Comparison of ENCODE assay signal across 13 cellular contexts in the genomic region with DNA sequence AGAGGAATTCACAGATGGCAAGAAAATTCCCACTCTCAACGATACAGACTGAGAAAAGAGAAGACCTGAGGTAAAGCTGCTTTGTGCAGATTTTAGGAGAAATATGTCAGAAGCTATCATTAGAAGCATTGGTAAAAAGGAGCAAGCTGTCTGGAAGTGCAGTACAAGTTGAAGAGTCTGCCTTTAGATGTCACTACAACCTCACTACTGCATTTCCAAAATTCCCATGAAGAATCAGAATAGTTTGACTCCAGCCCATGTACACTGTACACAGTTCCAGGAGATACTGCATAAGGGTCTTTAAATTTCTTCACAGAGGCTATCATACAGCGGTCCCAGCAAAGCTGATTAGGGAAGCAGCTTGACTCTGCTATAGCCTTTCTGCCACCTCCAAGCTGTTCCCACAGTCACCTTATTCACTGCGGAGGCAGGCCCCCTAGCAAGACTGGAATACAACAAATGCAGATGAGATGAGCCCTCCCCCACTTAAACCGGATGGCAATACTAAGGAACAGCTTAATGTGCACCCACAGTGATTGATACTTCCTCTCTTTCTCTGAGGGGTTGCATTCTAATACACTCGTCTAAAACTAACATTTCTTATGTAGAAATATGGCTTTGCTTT.
DNase-seq lines count a peak whose midpoint lies in the region; ATAC-seq and TF ChIP-seq lines count a peak whose summit lies in the region.
"Had no signal": no experiment of that assay in that cellular context is flagged by ENCODE, and none has a peak within 500 bp of the region (broad histone marks: within the 10 kb centered on the region; RNA-seq: fewer than 3 reads in every experiment).

No MANE protein-coding gene starts in this region.

- DNase-seq in A673 (ENCODE audit: low spot score) (no peak), GM23338 (ENCODE audit: low spot score) (peak; percentile 40), OCI-M1 (lab: John Stamatoyannopoulos, UW) (peak; percentile 27), kidney epithelial cell (ENCODE audit: low read depth) (no peak), GM13976 (ENCODE audit: low spot score) (no peak), OCI-LY7 (ENCODE audit: low spot score) (no peak)
- DNase-seq in activated CD4-positive, alpha-beta T cell treated with anti-CD3 and anti-CD28 coated beads for 4 hours: no peak
- DNase-seq: activated CD4-positive, alpha-beta T cell treated with anti-CD3 and anti-CD28 coated beads for 36 hours; activated effector memory CD4-positive, alpha-beta T cell treated with Interleukin-2 at 50 U/mL for 16 hours; NCI-H2029 treated with DMSO at 0.1 percent for 48 hours had no signal

- TF ChIP-seq CTCF in A673 (conservative IDR thresholded peaks at IDR 0.05; ENCODE audit: low read depth, low read length) (0 out of 2 replicates have a peak, but pooled peaks have one; percentile 20), GM23338 (conservative IDR thresholded peaks at IDR 0.05; ENCODE audit: low read depth in 2 of 2) (peak; percentile 45 to 49), kidney epithelial cell (IDR thresholded peaks at IDR 0.05; ENCODE audit: insufficient read depth, low read length, poor library complexity, severe bottlenecking) (peak; percentile 15), GM13976 (IDR thresholded peaks at IDR 0.05; ENCODE audit: borderline replicate concordance, control extremely low read depth, extremely low read depth, insufficient read depth, missing control alignments) (no peak), OCI-LY7 (conservative IDR thresholded peaks at IDR 0.05; ENCODE audit: low read length) (no peak)

- no peak overlapping the region for H3K4me3 ChIP-seq in A673 (ENCODE audit: low read depth, low read length, poor library complexity, severe bottlenecking)
- no peak overlapping the region for H3K4me3 ChIP-seq in GM23338
- H3K4me3 ChIP-seq in kidney epithelial cell (ENCODE audit: low read depth, low read length): no peak overlapping the region
- no peak overlapping the region for H3K4me3 ChIP-seq in OCI-LY7 (ENCODE audit: low read depth, low read length, poor library complexity, severe bottlenecking)
- H3K4me3 ChIP-seq: vagina had no signal

- no peaks in the 10 kb centered on the region for H4K20me1 ChIP-seq in GM23338 (replicated peaks; ENCODE audit: insufficient read depth)
- no peaks in the 10 kb centered on the region; the same call in 1 of the 2 replicates for H4K20me1 ChIP-seq in OCI-LY7 (ENCODE audit: insufficient read depth, low read length)

- H3K9me3 Mint-ChIP-seq in GM23338: no peaks in the 10 kb centered on the region

- CTCF ChIA-PET in A673 (lab: Charles Lee): interaction anchor here (1.8 kb wide), 1 partner anchor 1560 kb away, joined by 4 read pairs; no protein-coding TSS in a partner anchor
- CTCF ChIA-PET in OCI-LY7 (lab: Charles Lee; ENCODE audit: unreplicated experiment): no interaction called here

- H3K4me1 ChIP-seq in A673 (ENCODE audit: insufficient read depth, low read length, poor library complexity, severe bottlenecking) (no peaks in the 10 kb centered on the region), GM23338 (ENCODE audit: insufficient read depth) (peaks cover 35% of the 10 kb centered on the region), OCI-LY7 (ENCODE audit: insufficient read depth, low read length, poor library complexity, severe bottlenecking) (no peaks in the 10 kb centered on the region)
- H3K4me1 ChIP-seq: vagina had no signal

- H3K4me3 Mint-ChIP-seq in GM23338: no peak overlapping the region
- H3K4me3 Mint-ChIP-seq: activated CD4-positive, alpha-beta T cell treated with anti-CD3 and anti-CD28 coated beads for 36 hours had no signal

- H3K27ac ChIP-seq in A673 (ENCODE audit: low read depth, low read length, poor library complexity, severe bottlenecking): no peak overlapping the region
- H3K27ac ChIP-seq in GM23338 (ENCODE audit: low read depth): no peak overlapping the region
- H3K27ac ChIP-seq in OCI-LY7 (ENCODE audit: low read depth, low read length, poor library complexity, severe bottlenecking): no peak overlapping the region
- H3K27ac ChIP-seq: vagina had no signal

- H3F3A ChIP-seq in GM23338 (replicated peaks; ENCODE audit: low read depth): no peaks in the 10 kb centered on the region

- H3K9me2 ChIP-seq in GM23338 (ENCODE audit: insufficient read depth) (no peaks in the 10 kb centered on the region), OCI-LY7 (ENCODE audit: insufficient read depth, low read length) (no peaks in the 10 kb centered on the region)

- H3K9me3 ChIP-seq in A673 (ENCODE audit: low read depth, low read length, poor library complexity, severe bottlenecking) (peaks cover 2% of the 10 kb centered on the region), OCI-LY7 (ENCODE audit: low read length) (no peaks in the 10 kb centered on the region)
- H3K9me3 ChIP-seq: vagina had no signal

- H3K27me3 Mint-ChIP-seq in GM23338 (ENCODE audit: insufficient read depth, low read depth, poor library complexity): peaks cover 3% of the 10 kb centered on the region

- intact Hi-C loops in A673 (cut with micrococcal nuclease; ENCODE audit: unreplicated experiment): no loop called here
- intact Hi-C loops in OCI-LY7 (cut with micrococcal nuclease; ENCODE audit: unreplicated experiment): no loop called here

- peaks cover 50% of the 10 kb centered on the region for H3K4me1 Mint-ChIP-seq in GM23338
- H3K4me1 Mint-ChIP-seq: activated CD4-positive, alpha-beta T cell treated with anti-CD3 and anti-CD28 coated beads for 36 hours had no signal

- H2AFZ ChIP-seq in GM23338 (no peak overlapping the region), OCI-LY7 (ENCODE audit: low read length) (no peak overlapping the region)

- POLR2A ChIA-PET in A673 (lab: Charles Lee; ENCODE audit: low non-redundant PET): no interaction called here
- POLR2A ChIA-PET in OCI-LY7 (lab: Charles Lee): no interaction called here

- in situ Hi-C loops in GM13976 (cut with MboI; ENCODE audit: low sequenced_read_pairs, unreplicated experiment): no loop called here

- BruUV-seq in A673 (replicated peaks; lab: Mats Ljungman, UMichigan) (no TSS peak), OCI-LY7 (replicated peaks; lab: Mats Ljungman, UMichigan) (no TSS peak)

- H3K27ac Mint-ChIP-seq in GM23338: no peak overlapping the region; the same call in 1 of the 2 replicates
- H3K27ac Mint-ChIP-seq: activated CD4-positive, alpha-beta T cell treated with anti-CD3 and anti-CD28 coated beads for 36 hours had no signal

- no peaks in the 10 kb centered on the region for H3K36me3 ChIP-seq in A673 (ENCODE audit: insufficient read depth, low read length, poor library complexity, severe bottlenecking)
- H3K36me3 ChIP-seq in GM23338 (ENCODE audit: insufficient read depth): no peaks in the 10 kb centered on the region
- no peaks in the 10 kb centered on the region for H3K36me3 ChIP-seq in kidney epithelial cell (ENCODE audit: control insufficient read depth, insufficient read depth, low read length)
- no peaks in the 10 kb centered on the region for H3K36me3 ChIP-seq in OCI-LY7 (ENCODE audit: insufficient read depth, low read length)
- H3K36me3 ChIP-seq: vagina had no signal

- H3K36me3 Mint-ChIP-seq in GM23338 (ENCODE audit: low read depth): no peaks in the 10 kb centered on the region

- peaks cover 3% of the 10 kb centered on the region for H3K27me3 ChIP-seq in A673 (replicated peaks; ENCODE audit: insufficient read depth, low read depth, low read length, poor library complexity)
- no peaks in the 10 kb centered on the region for H3K27me3 ChIP-seq in GM23338 (ENCODE audit: insufficient read depth)
- peaks cover 6% of the 10 kb centered on the region for H3K27me3 ChIP-seq in kidney epithelial cell (ENCODE audit: control insufficient read depth, insufficient read depth, low read length)
- H3K27me3 ChIP-seq: vagina had no signal

- ATAC-seq in GM23338: peak; percentile 78
- no peak for ATAC-seq in GM19463 (IDR thresholded peaks at IDR 0.05; ENCODE audit: unreplicated experiment)
- ATAC-seq: activated CD4-positive, alpha-beta T cell treated with anti-CD3 and anti-CD28 coated beads for 36 hours; esophagus mucosa had no signal

- peak overlapping the region; percentile 58; the same call in 1 of the 2 replicates for H3K4me2 ChIP-seq in GM23338
- no peak overlapping the region for H3K4me2 ChIP-seq in OCI-LY7 (ENCODE audit: low read length)

- no peaks in the 10 kb centered on the region for H3K79me2 ChIP-seq in GM23338 (replicated peaks; ENCODE audit: insufficient read depth)
- H3K79me2 ChIP-seq in OCI-LY7 (ENCODE audit: insufficient read depth, low read depth, low read length): no peaks in the 10 kb centered on the region

TF ChIP-seq in GM23338, 12 proteins besides CTCF, POLR2A, EP300 and RAD21 (continues in another document):
- no peak for TF ChIP-seq NANOG (IDR thresholded peaks at IDR 0.05; ENCODE audit: borderline replicate concordance)
- TF ChIP-seq CREB1 (CRISPR knock-in tag; IDR thresholded peaks at IDR 0.05; ENCODE audit: low read depth): no peak
- TF ChIP-seq ZNF331 (CRISPR knock-in tag; IDR thresholded peaks at IDR 0.05; ENCODE audit: low read depth): no peak
- TF ChIP-seq STAT1 (IDR thresholded peaks at IDR 0.05; ENCODE audit: unreplicated experiment): no peak
- TF ChIP-seq JUNB (IDR thresholded peaks at IDR 0.05; ENCODE audit: unreplicated experiment): no peak
- TF ChIP-seq, protein P1, sequence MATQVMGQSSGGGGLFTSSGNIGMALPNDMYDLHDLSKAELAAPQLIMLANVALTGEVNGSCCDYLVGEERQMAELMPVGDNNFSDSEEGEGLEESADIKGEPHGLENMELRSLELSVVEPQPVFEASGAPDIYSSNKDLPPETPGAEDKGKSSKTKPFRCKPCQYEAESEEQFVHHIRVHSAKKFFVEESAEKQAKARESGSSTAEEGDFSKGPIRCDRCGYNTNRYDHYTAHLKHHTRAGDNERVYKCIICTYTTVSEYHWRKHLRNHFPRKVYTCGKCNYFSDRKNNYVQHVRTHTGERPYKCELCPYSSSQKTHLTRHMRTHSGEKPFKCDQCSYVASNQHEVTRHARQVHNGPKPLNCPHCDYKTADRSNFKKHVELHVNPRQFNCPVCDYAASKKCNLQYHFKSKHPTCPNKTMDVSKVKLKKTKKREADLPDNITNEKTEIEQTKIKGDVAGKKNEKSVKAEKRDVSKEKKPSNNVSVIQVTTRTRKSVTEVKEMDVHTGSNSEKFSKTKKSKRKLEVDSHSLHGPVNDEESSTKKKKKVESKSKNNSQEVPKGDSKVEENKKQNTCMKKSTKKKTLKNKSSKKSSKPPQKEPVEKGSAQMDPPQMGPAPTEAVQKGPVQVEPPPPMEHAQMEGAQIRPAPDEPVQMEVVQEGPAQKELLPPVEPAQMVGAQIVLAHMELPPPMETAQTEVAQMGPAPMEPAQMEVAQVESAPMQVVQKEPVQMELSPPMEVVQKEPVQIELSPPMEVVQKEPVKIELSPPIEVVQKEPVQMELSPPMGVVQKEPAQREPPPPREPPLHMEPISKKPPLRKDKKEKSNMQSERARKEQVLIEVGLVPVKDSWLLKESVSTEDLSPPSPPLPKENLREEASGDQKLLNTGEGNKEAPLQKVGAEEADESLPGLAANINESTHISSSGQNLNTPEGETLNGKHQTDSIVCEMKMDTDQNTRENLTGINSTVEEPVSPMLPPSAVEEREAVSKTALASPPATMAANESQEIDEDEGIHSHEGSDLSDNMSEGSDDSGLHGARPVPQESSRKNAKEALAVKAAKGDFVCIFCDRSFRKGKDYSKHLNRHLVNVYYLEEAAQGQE (IDR thresholded peaks at IDR 0.05; ENCODE audit: unreplicated experiment): no peak
- no peak for TF ChIP-seq ZNF114 (CRISPR knock-in tag; IDR thresholded peaks at IDR 0.05)
- TF ChIP-seq EZH2 (IDR thresholded peaks at IDR 0.05; ENCODE audit: low read depth, unreplicated experiment): no peak

Comparison
In these comparisons a context has a peak if more than half of its experiments do, and no peak if none do; other contexts are left out.
1. DNase-seq: peak in GM23338 (single experiment) and OCI-M1 (single experiment); none in A673 (single experiment), kidney epithelial cell (single experiment), activated CD4-positive, alpha-beta T cell treated with anti-CD3 and anti-CD28 coated beads for 4 hours (0 of 2), GM13976 (single experiment) and OCI-LY7 (single experiment).
2. CTCF ChIP-seq: peak in A673 (single experiment), GM23338 (2 of 2) and kidney epithelial cell (single experiment); none in GM13976 (single experiment) and OCI-LY7 (single experiment).